Comparison of ENCODE assay signal across 1 cellular context in genomic region chr20:46751856-46752255, GRCh38.
TF ChIP-seq lines count a peak whose summit lies in the region.

No MANE protein-coding gene starts in this region.

TF ChIP-seq in GM23338, 12 proteins besides CTCF, POLR2A, EP300 and RAD21 (continued from another document):
- no peak for TF ChIP-seq ZNF462 (CRISPR knock-in tag; IDR thresholded peaks at IDR 0.05)
- no peak for TF ChIP-seq ETS1 (IDR thresholded peaks at IDR 0.05)
- TF ChIP-seq JUNB (IDR thresholded peaks at IDR 0.05; ENCODE audit: unreplicated experiment), result no peak
- TF ChIP-seq CREB1 (CRISPR knock-in tag; IDR thresholded peaks at IDR 0.05; ENCODE audit: low read depth), result no peak
- no peak for TF ChIP-seq STAT1 (IDR thresholded peaks at IDR 0.05; ENCODE audit: unreplicated experiment)
- TF ChIP-seq ZNF114 (CRISPR knock-in tag; IDR thresholded peaks at IDR 0.05), result no peak
- no peak for TF ChIP-seq EZH2phosphoT487 (IDR thresholded peaks at IDR 0.05; ENCODE audit: unreplicated experiment)
- no peak for TF ChIP-seq NANOG (IDR thresholded peaks at IDR 0.05; ENCODE audit: borderline replicate concordance)
- no peak for TF ChIP-seq ZNF331 (CRISPR knock-in tag; IDR thresholded peaks at IDR 0.05; ENCODE audit: low read depth)
